In the genomic region with DNA sequence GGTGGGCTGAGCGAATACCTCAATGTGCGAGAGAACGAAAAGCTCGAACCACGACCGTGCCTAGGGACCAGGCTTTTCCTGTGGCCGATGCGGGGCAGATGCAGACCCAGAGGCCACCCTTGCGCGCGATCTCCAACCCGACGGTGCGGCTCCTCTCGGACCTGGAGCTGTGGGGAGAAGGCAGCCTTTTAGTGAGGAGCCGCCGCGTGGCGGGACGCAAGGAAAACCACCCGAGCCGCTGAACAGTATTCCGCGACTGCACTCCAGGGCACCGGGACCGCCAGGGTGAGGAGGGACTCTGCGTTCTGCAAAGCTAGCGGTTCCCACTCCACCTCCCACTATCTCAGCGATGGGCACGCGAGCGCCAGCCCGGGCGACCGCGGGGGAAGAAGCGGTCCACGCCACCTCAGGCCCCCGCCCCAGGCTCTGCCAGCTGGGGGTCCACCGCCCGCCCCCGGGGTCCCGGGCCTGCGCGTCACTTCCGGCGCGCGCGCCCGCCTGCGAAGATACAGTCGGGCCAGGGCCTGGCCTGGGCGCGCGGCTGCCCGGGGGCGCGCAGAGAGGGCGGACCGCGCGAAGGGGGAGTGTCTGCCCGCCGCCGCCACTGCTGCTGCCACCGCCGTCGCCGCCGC, we compare ENCODE assay signal across 8 cellular contexts.
DNase-seq lines count a peak whose midpoint lies in the region; ATAC-seq lines count a peak whose summit lies in the region.

No MANE protein-coding gene starts in this region.

- peak overlapping the region; percentile 97 for H3K9ac ChIP-seq in NT2/D1 (ENCODE audit: insufficient read length, low read depth)
- peak overlapping the region; percentile 60 to 78 for H3K9ac ChIP-seq in mucosa of rectum (ENCODE audit: low read depth in 1 of 2, low read length in 2 of 2)

- H3K4me3 ChIP-seq in NT2/D1 (ENCODE audit: insufficient read length, low read depth) (peak overlapping the region; percentile 93), mucosa of rectum (ENCODE audit: low read length in 2 of 2) (peak overlapping the region; percentile 81 to 88)

- H3K36me3 ChIP-seq in NT2/D1 (ENCODE audit: insufficient read depth, insufficient read length, low read length) (peaks cover 4% of the 10 kb centered on the region), mucosa of rectum (ENCODE audit: control insufficient read depth in 2 of 2, insufficient read depth in 2 of 2, low read length in 2 of 2) (no peaks in the 10 kb centered on the region)

- H3K27me3 ChIP-seq in NT2/D1 (ENCODE audit: insufficient read depth, insufficient read length) (no peaks in the 10 kb centered on the region), mucosa of rectum (ENCODE audit: control insufficient read depth in 2 of 2, insufficient read depth in 2 of 2, low read length in 2 of 2) (no peaks in the 10 kb centered on the region)

- H3K4me1 ChIP-seq in NT2/D1 (ENCODE audit: insufficient read depth, insufficient read length) (no peaks in the 10 kb centered on the region), mucosa of rectum (ENCODE audit: control insufficient read depth in 2 of 2, insufficient read depth in 2 of 2, low read length in 2 of 2) (peaks cover 3 to 10% of the 10 kb centered on the region in 2 donors)

- peak; percentile 91 for ATAC-seq in GM19463 (IDR thresholded peaks at IDR 0.05; ENCODE audit: unreplicated experiment)

- H3K27ac ChIP-seq in epithelial cell of prostate (peak overlapping the region; percentile 40), mucosa of rectum (ENCODE audit: low read depth in 2 of 2, low read length in 2 of 2) (peak overlapping the region; percentile 77 to 82)

- DNase-seq in COLO829 (ENCODE audit: low spot score), result peak; percentile 61
- peak; percentile 78 for DNase-seq in HK-2 (ENCODE audit: unreplicated experiment)
- peak; percentile 70 for DNase-seq in NT2/D1 (ENCODE audit: low read depth, low spot score)
- peak; percentile 70 for DNase-seq in activated T-cell treated with anti-CD3 and anti-CD28 coated beads for 24 hours (ENCODE audit: low read depth)
- DNase-seq in epithelial cell of prostate (ENCODE audit: low read depth, low spot score), result no peak
- peak; percentile 82 for DNase-seq in stimulated activated CD8-positive, alpha-beta memory T cell treated with anti-CD3 and anti-CD28 coated beads, Interleukin-4, amount 100 ng/mL, for 48 hours

- H3K9me3 ChIP-seq in NT2/D1 (ENCODE audit: insufficient read depth, low read length), result peaks cover 1% of the 10 kb centered on the region; the same call in 1 of the 2 replicates
- no peaks in the 10 kb centered on the region for H3K9me3 ChIP-seq in mucosa of rectum (ENCODE audit: control insufficient read depth in 2 of 2, low read length in 2 of 2)
